ENCODE assay signal across 8 cellular contexts in genomic region chr12:75814856-75815754, GRCh38.
A peak's percentile ranks its signal among the peaks of the same experiment; 100 is the strongest.
DNase-seq lines count a peak whose midpoint lies in the region; ATAC-seq lines count a peak whose summit lies in the region.

No MANE protein-coding gene starts in this region.

- H3K79me1 ChIP-seq in neuronal stem cell (ENCODE audit: low read depth, low read length) = no peaks in the 10 kb centered on the region

- H2AFZ ChIP-seq in neuronal stem cell (ENCODE audit: low read length) = no peak overlapping the region

- no peak for DNase-seq in activated CD4-positive, CD25-positive, alpha-beta regulatory T cell (lab: John Stamatoyannopoulos, UW)
- DNase-seq in MG63 = peak; percentile 20
- peak; percentile 53 for DNase-seq in central memory CD4-positive, alpha-beta T cell
- peak; percentile 93 to 99 for DNase-seq in lung microvascular endothelial cell (ENCODE audit: low read depth in 2 of 2)
- DNase-seq in neuronal stem cell (ENCODE audit: low spot score) = no peak
- DNase-seq in T-helper 9 cell = no peak
- DNase-seq in stimulated activated naive CD4-positive, alpha-beta T cell treated with Interleukin-2 at 50 U/mL for 16 hours (lab: John Stamatoyannopoulos, UW) = no peak

- no peak overlapping the region for H3K23ac ChIP-seq in neuronal stem cell (ENCODE audit: low read depth, low read length, poor library complexity)

- H3K9me3 ChIP-seq in MG63 = no peaks in the 10 kb centered on the region
- H3K9me3 ChIP-seq in neuronal stem cell (replicated peaks in 1 of 2; ENCODE audit: control insufficient read depth in 2 of 2, insufficient read depth in 1 of 2, low read depth in 1 of 2, low read length in 2 of 2) = no peaks in the 10 kb centered on the region

- H3K36me3 ChIP-seq in MG63 (no peaks in the 10 kb centered on the region), neuronal stem cell (replicated peaks in 1 of 2; ENCODE audit: control insufficient read depth in 2 of 2, insufficient read depth in 2 of 2, low read length in 2 of 2) (no peaks in the 10 kb centered on the region)

- ATAC-seq in activated CD4-positive, CD25-positive, alpha-beta regulatory T cell treated with anti-CD3 and anti-CD28 coated beads, Interleukin-2, amount 50 U/mL, for 24 hours = peak; percentile 59 to 61

- no peak overlapping the region for H2AK5ac ChIP-seq in neuronal stem cell (ENCODE audit: low read depth, low read length)

- H3K27ac ChIP-seq in neuronal stem cell (replicated peaks; ENCODE audit: low read length) = no peak overlapping the region

- H2BK120ac ChIP-seq in neuronal stem cell (ENCODE audit: low read depth, low read length) = no peak overlapping the region

- H3K4me2 ChIP-seq in neuronal stem cell (ENCODE audit: insufficient read depth, low read length, poor library complexity, severe bottlenecking) = no peak overlapping the region

- H3K9ac ChIP-seq in neuronal stem cell (ENCODE audit: low read depth, low read length, poor library complexity) = no peak overlapping the region

- H2BK5ac ChIP-seq in neuronal stem cell (ENCODE audit: low read length) = no peak overlapping the region

- WGBS in neuronal stem cell (ENCODE audit: extremely low coverage in 2 of 2, insufficient read length in 2 of 2, insufficient replicate concordance in 1 of 2), 2 donors = no CpG with 5 or more reads among the region's 6 CpGs

- H3K14ac ChIP-seq in neuronal stem cell (ENCODE audit: low read length) = no peak overlapping the region

- H4K8ac ChIP-seq in neuronal stem cell (ENCODE audit: low read depth, low read length) = no peak overlapping the region

- no peak overlapping the region for H4K91ac ChIP-seq in neuronal stem cell (ENCODE audit: low read depth, low read length, poor library complexity)

- H2BK12ac ChIP-seq in neuronal stem cell (ENCODE audit: low read length) = no peak overlapping the region

- H3K18ac ChIP-seq in neuronal stem cell (ENCODE audit: low read length) = no peak overlapping the region

- H3K4me3 ChIP-seq in MG63 (no peak overlapping the region), neuronal stem cell (ENCODE audit: low read length in 2 of 2) (no peak overlapping the region)

- no peak overlapping the region for H2BK15ac ChIP-seq in neuronal stem cell (ENCODE audit: low read length)

- H3K4me1 ChIP-seq in neuronal stem cell (ENCODE audit: control insufficient read depth in 2 of 2, insufficient read depth in 1 of 2, low read depth in 1 of 2, low read length in 2 of 2) = peaks cover 9 to 46% of the 10 kb centered on the region in 2 donors

- H3K27me3 ChIP-seq in MG63 (no peaks in the 10 kb centered on the region), neuronal stem cell (ENCODE audit: control insufficient read depth in 3 of 3, insufficient read depth in 3 of 3, low read depth in 1 of 3, low read length in 3 of 3) (peaks cover 0 to 2% (median 0%) of the 10 kb centered on the region in 3 experiments)

- H3K4ac ChIP-seq in neuronal stem cell (ENCODE audit: low read length) = no peak overlapping the region

Comparison
In these comparisons a context has a peak if more than half of its experiments do, and no peak if none do; other contexts are left out.
1. DNase-seq: peak in MG63 (single experiment), central memory CD4-positive, alpha-beta T cell (single experiment) and lung microvascular endothelial cell (2 of 2); none in activated CD4-positive, CD25-positive, alpha-beta regulatory T cell (0 of 4), neuronal stem cell (single experiment), T-helper 9 cell (single experiment) and stimulated activated naive CD4-positive, alpha-beta T cell treated with Interleukin-2 at 50 U/mL for 16 hours (single experiment).